Comparison of ENCODE assay signal across 26 cellular contexts in the genomic region with DNA sequence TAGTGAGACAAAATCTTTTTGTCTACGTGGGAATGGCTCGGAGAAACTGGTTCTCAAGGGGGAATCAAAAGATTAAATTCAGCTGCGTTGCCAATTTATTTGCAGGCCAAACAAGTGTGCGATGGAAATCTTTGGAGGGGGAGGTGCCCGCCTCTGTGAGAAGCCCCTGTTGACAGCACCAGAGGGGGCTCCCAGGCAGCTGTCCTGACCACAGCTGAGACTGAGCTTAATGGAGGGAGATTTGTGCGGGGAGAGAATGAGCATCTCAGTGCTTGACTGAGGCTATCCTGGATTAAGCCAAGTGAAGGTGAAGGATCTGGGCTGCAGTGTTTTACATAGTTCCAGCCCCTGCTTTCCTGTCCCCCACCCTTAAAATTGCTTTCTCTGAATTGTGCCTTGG.
"Had no signal": no experiment of that assay in that cellular context is flagged by ENCODE, and none has a peak within 500 bp of the region (broad histone marks: within the 10 kb centered on the region; RNA-seq: fewer than 3 reads in every experiment).

No MANE protein-coding gene starts in this region.

- H3K27me3 ChIP-seq: ascending aorta, body of pancreas, Peyer's patch had no signal

- H3K4me1 ChIP-seq: ascending aorta, body of pancreas had no signal

- H3K27ac Mint-ChIP-seq: activated B cell treated with CpG ODN at 0.5 μM for 24 hours; activated CD4-positive, alpha-beta T cell treated with anti-CD3 and anti-CD28 coated beads, Interleukin-2, amount 10 ng/mL, durations not matched to agents 24 days and 14 days; activated CD8-positive, alpha-beta memory T cell treated with anti-CD3 and anti-CD28 coated beads, Interleukin-2, amount 10 ng/mL, durations not matched to agents 7 days and 5 days; activated T-cell treated with anti-CD3 and anti-CD28 coated beads, Interleukin-2, amount 50 U/mL, for 24 hours; activated T-helper 1 cell treated with anti-CD3 and anti-CD28 coated beads, Interleukin-12 subunit alpha, Interleukin-12 subunit beta, Interleukin-2, Interleukin-4 antibody, amounts not matched to agents 30 ng/mL and 10 ng/mL and 1 ng/mL, durations not matched to agents 14 hours and 24 hours and 36 hours; T-helper 1 cell treated with Interleukin-12 subunit alpha and Interleukin-12 subunit beta and Interleukin-4 antibody, amounts not matched to agents 30 μg/mL and 1 μg/mL, for 36 hours had no signal

- H3K4me3 Mint-ChIP-seq: activated B cell treated with CpG ODN at 0.5 μM for 24 hours; activated CD4-positive, alpha-beta T cell treated with anti-CD3 and anti-CD28 coated beads, Interleukin-2, amount 10 ng/mL, durations not matched to agents 24 days and 14 days; activated CD8-positive, alpha-beta memory T cell treated with anti-CD3 and anti-CD28 coated beads, Interleukin-2, amount 10 ng/mL, durations not matched to agents 7 days and 5 days; activated naive CD4-positive, alpha-beta T cell treated with anti-CD3 and anti-CD28 coated beads, Interleukin-2, amount 50 U/mL, for 24 hours; activated T-cell treated with anti-CD3 and anti-CD28 coated beads, Interleukin-2, amount 50 U/mL, for 24 hours; activated T-helper 1 cell treated with anti-CD3 and anti-CD28 coated beads, Interleukin-12 subunit alpha, Interleukin-12 subunit beta, Interleukin-2, Interleukin-4 antibody, amounts not matched to agents 30 ng/mL and 10 ng/mL and 1 ng/mL, durations not matched to agents 14 hours and 24 hours and 36 hours; T-helper 1 cell treated with Interleukin-12 subunit alpha and Interleukin-12 subunit beta and Interleukin-4 antibody, amounts not matched to agents 30 μg/mL and 1 μg/mL, for 36 hours had no signal

- H3K4me3 ChIP-seq: ascending aorta, body of pancreas, Peyer's patch had no signal

- H3K9me3 ChIP-seq: ascending aorta, body of pancreas, Peyer's patch had no signal

- H3K36me3 Mint-ChIP-seq: activated CD8-positive, alpha-beta memory T cell treated with anti-CD3 and anti-CD28 coated beads, Interleukin-2, amount 10 ng/mL, durations not matched to agents 7 days and 5 days; activated naive CD4-positive, alpha-beta T cell treated with anti-CD3 and anti-CD28 coated beads, Interleukin-2, amount 50 U/mL, for 24 hours had no signal

- H3K9me3 Mint-ChIP-seq: activated B cell treated with CpG ODN at 0.5 μM for 24 hours; activated CD4-positive, alpha-beta T cell treated with anti-CD3 and anti-CD28 coated beads, Interleukin-2, amount 10 ng/mL, durations not matched to agents 24 days and 14 days; activated naive CD4-positive, alpha-beta T cell treated with anti-CD3 and anti-CD28 coated beads, Interleukin-2, amount 50 U/mL, for 24 hours; activated T-cell treated with anti-CD3 and anti-CD28 coated beads, Interleukin-2, amount 50 U/mL, for 24 hours; activated T-helper 1 cell treated with anti-CD3 and anti-CD28 coated beads, Interleukin-12 subunit alpha, Interleukin-12 subunit beta, Interleukin-2, Interleukin-4 antibody, amounts not matched to agents 30 ng/mL and 10 ng/mL and 1 ng/mL, durations not matched to agents 14 hours and 24 hours and 36 hours; T-helper 1 cell treated with Interleukin-12 subunit alpha and Interleukin-12 subunit beta and Interleukin-4 antibody, amounts not matched to agents 30 μg/mL and 1 μg/mL, for 36 hours had no signal

- H3K27ac ChIP-seq: ascending aorta, body of pancreas, Peyer's patch had no signal

- H3K36me3 ChIP-seq: ascending aorta, Peyer's patch had no signal

- DNase-seq: activated B cell treated with CpG ODN at 0.5 μM for 24 hours; activated CD4-positive, alpha-beta T cell treated with anti-CD3 and anti-CD28 coated beads for 1 hour; activated CD4-positive, alpha-beta T cell treated with anti-CD3 and anti-CD28 coated beads, Interleukin-2, amount 10 ng/mL, durations not matched to agents 24 days and 14 days; activated CD4-positive, alpha-beta T cell treated with anti-CD3 and anti-CD28 coated beads, Interleukin-2, amount 50 U/mL, for 48 hours; activated CD8-positive, alpha-beta memory T cell treated with anti-CD3 and anti-CD28 coated beads, Interleukin-2, amount 10 ng/mL, durations not matched to agents 7 days and 5 days; activated effector memory CD4-positive, alpha-beta T cell treated with Interleukin-2 at 50 U/mL for 16 hours; activated naive CD4-positive, alpha-beta T cell; activated T-cell treated with anti-CD3 and anti-CD28 coated beads, Interleukin-2, amount 50 U/mL, for 24 hours; amniotic stem cell; body of pancreas; central memory CD4-positive, alpha-beta T cell; KG1; NCI-H1048; NCI-H146; NCI-H1930; NCI-H2171; NCI-H226; NCI-H526; NCI-H774; NK-92 treated with Interleukin-12 subunit alpha and Interleukin-12 subunit beta, amount 100 ng/mL, for 24 hours; Peyer's patch; SHP77 had no signal

- ATAC-seq: activated CD8-positive, alpha-beta memory T cell treated with anti-CD3 and anti-CD28 coated beads, Interleukin-2, amount 10 ng/mL, durations not matched to agents 7 days and 5 days; body of pancreas had no signal

- H3K4me1 Mint-ChIP-seq: activated B cell treated with CpG ODN at 0.5 μM for 24 hours; activated CD4-positive, alpha-beta T cell treated with anti-CD3 and anti-CD28 coated beads, Interleukin-2, amount 10 ng/mL, durations not matched to agents 24 days and 14 days; activated CD8-positive, alpha-beta memory T cell treated with anti-CD3 and anti-CD28 coated beads, Interleukin-2, amount 10 ng/mL, durations not matched to agents 7 days and 5 days; activated naive CD4-positive, alpha-beta T cell treated with anti-CD3 and anti-CD28 coated beads, Interleukin-2, amount 50 U/mL, for 24 hours had no signal
